12 cellular contexts compared by ENCODE assay signal in the genomic region with DNA sequence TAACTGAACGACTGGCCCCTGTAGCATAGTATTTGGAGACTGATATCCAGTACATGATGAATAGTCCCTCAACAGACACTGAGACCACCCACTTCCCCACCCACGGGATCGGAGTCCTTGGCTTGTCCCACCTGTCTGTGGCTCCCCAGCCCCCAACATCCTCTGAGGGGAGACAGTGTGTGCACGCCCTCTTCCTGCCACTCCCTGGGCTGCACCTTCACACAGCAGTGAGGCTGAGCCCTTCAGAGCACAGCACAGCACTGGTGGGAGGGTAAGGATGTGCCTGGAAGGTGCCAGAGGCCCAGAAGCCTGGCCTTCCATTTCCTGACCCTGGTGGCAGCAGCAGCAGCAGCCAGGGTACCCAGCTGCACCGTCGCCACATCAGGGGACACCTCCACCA. TPM values are rescaled to one million over a fixed set of nuclear protein-coding genes. Genes with fewer than 3 reads are reported as not detected.
DNase-seq lines count a peak whose midpoint lies in the region; ATAC-seq and TF ChIP-seq lines count a peak whose summit lies in the region.
"Had no signal": no experiment of that assay in that cellular context is flagged by ENCODE, and none has a peak within 500 bp of the region (broad histone marks: within the 10 kb centered on the region; RNA-seq: fewer than 3 reads in every experiment).

No MANE protein-coding gene starts in this region.

- H3K27ac ChIP-seq in PC-3 (ENCODE audit: low read length), result no peak overlapping the region
- H3K27ac ChIP-seq: prostate gland, testis had no signal

- no peak overlapping the region for H3K9ac ChIP-seq in PC-3 (ENCODE audit: low read length)

- no peak overlapping the region for H2AFZ ChIP-seq in PC-3 (ENCODE audit: low read length)

- H3K4me3 ChIP-seq in PC-3 (ENCODE audit: low read length), result no peak overlapping the region
- H3K4me3 ChIP-seq: prostate gland, testis had no signal

- H4K20me1 ChIP-seq in PC-3 (ENCODE audit: low read length), result no peaks in the 10 kb centered on the region

- CTCF ChIA-PET in PC-3 (lab: Charles Lee), result no interaction called here

- H3F3A ChIP-seq in PC-3 (ENCODE audit: low read length, unreplicated experiment), result no peaks in the 10 kb centered on the region

- BruUV-seq in PC-3 (replicated peaks; lab: Mats Ljungman, UMichigan), result no TSS peak

- peak overlapping the region; percentile 15 for H3K27ac Mint-ChIP-seq in activated naive CD8-positive, alpha-beta T cell treated with anti-CD3 and anti-CD28 coated beads for 36 hours

- POLR2A ChIA-PET in PC-3 (lab: Charles Lee; ENCODE audit: unreplicated experiment), result no interaction called here

- ATAC-seq in PC-3 (0 out of 2 replicates have a peak, but pooled peaks have one; percentile 20), HG02938 (IDR thresholded peaks at IDR 0.05; ENCODE audit: unreplicated experiment) (no peak)

- no peaks in the 10 kb centered on the region for H3K9me2 ChIP-seq in PC-3 (replicated peaks; ENCODE audit: low read length)

- H3K79me2 ChIP-seq in PC-3 (ENCODE audit: low read length), result no peaks in the 10 kb centered on the region

- H3K27me3 ChIP-seq in PC-3 (ENCODE audit: low read length), result no peaks in the 10 kb centered on the region
- H3K27me3 ChIP-seq: testis had no signal

- H3K4me3 Mint-ChIP-seq in activated naive CD8-positive, alpha-beta T cell treated with anti-CD3 and anti-CD28 coated beads for 36 hours, result no peak overlapping the region

- DNase-seq in activated CD4-positive, alpha-beta T cell treated with anti-CD3 and anti-CD28 coated beads for 4 hours, result peak; percentile 14 to 24
- DNase-seq in activated CD4-positive, alpha-beta T cell treated with anti-CD3 and anti-CD28 coated beads, Interleukin-2, amount 50 U/mL, for 48 hours, result no peak
- DNase-seq in PC-3 (no peak), RPMI8226 (no peak), GM19238 (ENCODE audit: insufficient read length, low spot score) (no peak)
- peak; percentile 32 for DNase-seq in activated naive CD8-positive, alpha-beta T cell treated with anti-CD3 and anti-CD28 coated beads for 36 hours
- peak; percentile 5 to 9 for DNase-seq in stimulated activated CD8-positive, alpha-beta memory T cell treated with anti-CD3 and anti-CD28 coated beads, Interleukin-2, amount 100 ng/mL, for 1 hour (ENCODE audit: low read depth in 2 of 2)
- DNase-seq: 8988T, Kasumi-1, testis had no signal

- H3K4me1 Mint-ChIP-seq in activated naive CD8-positive, alpha-beta T cell treated with anti-CD3 and anti-CD28 coated beads for 36 hours, result peaks cover 11% of the 10 kb centered on the region

- H3K4me2 ChIP-seq in PC-3 (ENCODE audit: low read length), result no peak overlapping the region

- intact Hi-C loops in PC-3 (cut with micrococcal nuclease), result no loop called here

- no peaks in the 10 kb centered on the region for H3K9me3 Mint-ChIP-seq in activated naive CD8-positive, alpha-beta T cell treated with anti-CD3 and anti-CD28 coated beads for 36 hours

- H3K36me3 Mint-ChIP-seq in activated naive CD8-positive, alpha-beta T cell treated with anti-CD3 and anti-CD28 coated beads for 36 hours, result peaks cover 20% of the 10 kb centered on the region

- no peaks in the 10 kb centered on the region for H3K27me3 Mint-ChIP-seq in activated naive CD8-positive, alpha-beta T cell treated with anti-CD3 and anti-CD28 coated beads for 36 hours

- peaks cover 11% of the 10 kb centered on the region; the same call in 1 of the 2 replicates for H3K36me3 ChIP-seq in PC-3 (ENCODE audit: low read depth, low read length)

- H3K4me1 ChIP-seq in PC-3 (ENCODE audit: insufficient read depth, low read length), result no peaks in the 10 kb centered on the region
- H3K4me1 ChIP-seq: prostate gland, testis had no signal

- H3K9me3 ChIP-seq in PC-3 (ENCODE audit: low read length), result no peaks in the 10 kb centered on the region
- H3K9me3 ChIP-seq: prostate gland, testis had no signal

- no peak for TF ChIP-seq CTCF in PC-3 (conservative IDR thresholded peaks at IDR 0.05; ENCODE audit: low read depth, low read length)

RNA-seq across cellular contexts. Expression of a gene that starts 11.0 kb away (rescaled TPM):
- total RNA-seq in PC-3 (2014; rRNA removed), result 9.3 and 14.0 TPM in 2 replicates
- total RNA-seq in activated naive CD8-positive, alpha-beta T cell treated with anti-CD3 and anti-CD28 coated beads for 36 hours, result 1 to 10 TPM; 4.6 to 5.8 TPM

RNA-seq across cellular contexts. Expression of a gene that starts 51.8 kb away (rescaled TPM):
- 243 and 382 TPM in 2 replicates for total RNA-seq in PC-3 (2014; rRNA removed)
- total RNA-seq in activated naive CD8-positive, alpha-beta T cell treated with anti-CD3 and anti-CD28 coated beads for 36 hours, result 100 to 1,000 TPM; 366 to 377 TPM

RNA-seq across cellular contexts. Expression of a gene that starts 54.1 kb away (rescaled TPM):
- 5.1 and 5.9 TPM in 2 replicates for total RNA-seq in PC-3 (2014; rRNA removed)
- 1 to 10 TPM; 9.1 to 9.3 TPM for total RNA-seq in activated naive CD8-positive, alpha-beta T cell treated with anti-CD3 and anti-CD28 coated beads for 36 hours

Comparison
In these comparisons a context has a peak if more than half of its experiments do, and no peak if none do; other contexts are left out.
1. DNase-seq: peak in activated CD4-positive, alpha-beta T cell treated with anti-CD3 and anti-CD28 coated beads for 4 hours (2 of 2), activated naive CD8-positive, alpha-beta T cell treated with anti-CD3 and anti-CD28 coated beads for 36 hours (single experiment) and stimulated activated CD8-positive, alpha-beta memory T cell treated with anti-CD3 and anti-CD28 coated beads, Interleukin-2, amount 100 ng/mL, for 1 hour (2 of 2); none in activated CD4-positive, alpha-beta T cell treated with anti-CD3 and anti-CD28 coated beads, Interleukin-2, amount 50 U/mL, for 48 hours (0 of 2), PC-3 (single experiment), RPMI8226 (single experiment) and GM19238 (single experiment).